9 cellular contexts compared by ENCODE assay signal in genomic region chr7:151225948-151226510, GRCh38. TPM values are rescaled to one million over a fixed set of nuclear protein-coding genes. Genes with fewer than 3 reads are reported as not detected.
A peak's percentile ranks its signal among the peaks of the same experiment; 100 is the strongest.
DNase-seq lines count a peak whose midpoint lies in the region; ATAC-seq, FAIRE-seq and TF ChIP-seq lines count a peak whose summit lies in the region.
"Had no signal": no experiment of that assay in that cellular context is flagged by ENCODE, and none has a peak within 500 bp of the region (broad histone marks: within the 10 kb centered on the region; RNA-seq: fewer than 3 reads in every experiment).

No MANE protein-coding gene starts in this region.

- peaks cover 7 to 13% of the 10 kb centered on the region in 2 donors for H3K4me1 ChIP-seq in kidney (ENCODE audit: control insufficient read depth in 1 of 2, insufficient read depth in 1 of 2, low read depth in 1 of 2, low read length in 2 of 2)
- peaks cover 17 to 22% of the 10 kb centered on the region in 2 donors for H3K4me1 ChIP-seq in thoracic aorta (ENCODE audit: control insufficient read depth in 1 of 2, low read depth in 2 of 2)

- intact Hi-C loops in kidney (cut with DNase I): no loop called here

- H3K27me3 ChIP-seq in thoracic aorta (replicated peaks; ENCODE audit: insufficient read depth): no peaks in the 10 kb centered on the region

- peak overlapping the region; percentile 69 to 72 for H3K9ac ChIP-seq in kidney (ENCODE audit: low read length in 2 of 2)

- FAIRE-seq in kidney (lab: Jason Lieb, UNC): no peak

- CTCF ChIA-PET in activated CD8-positive, alpha-beta memory T cell treated with anti-CD3 and anti-CD28 coated beads, Interleukin-2, amount 10 ng/mL, durations not matched to agents 7 days and 5 days (lab: Charles Lee): interaction anchor here (1.2 to 6.2 kb wide), 5 partner anchors 18 to 102 kb away, joined by 3 to 47 read pairs (median 4); partner anchors contain the start of gene GBX1

- peak overlapping the region; percentile 92 for H3K27ac Mint-ChIP-seq in activated CD8-positive, alpha-beta memory T cell treated with anti-CD3 and anti-CD28 coated beads, Interleukin-2, amount 10 ng/mL, durations not matched to agents 7 days and 5 days
- peak overlapping the region; percentile 98 for H3K27ac Mint-ChIP-seq in activated T-helper 17 cell treated with anti-CD3 and anti-CD28 coated beads, Interleukin-2, amount 50 U/mL, for 72 hours

- H3K4me3 Mint-ChIP-seq in activated CD8-positive, alpha-beta memory T cell treated with anti-CD3 and anti-CD28 coated beads, Interleukin-2, amount 10 ng/mL, durations not matched to agents 7 days and 5 days: peak overlapping the region; percentile 98
- peak overlapping the region; percentile 99 for H3K4me3 Mint-ChIP-seq in activated T-helper 17 cell treated with anti-CD3 and anti-CD28 coated beads, Interleukin-2, amount 50 U/mL, for 72 hours

- H3K9me3 ChIP-seq in kidney (ENCODE audit: control insufficient read depth in 1 of 2, low read length in 2 of 2) (no peaks in the 10 kb centered on the region), thoracic aorta (no peaks in the 10 kb centered on the region)

- no peak for ATAC-seq in activated CD8-positive, alpha-beta memory T cell treated with anti-CD3 and anti-CD28 coated beads, Interleukin-2, amount 10 ng/mL, durations not matched to agents 7 days and 5 days
- no peak for ATAC-seq in activated T-helper 17 cell treated with anti-CD3 and anti-CD28 coated beads, Interleukin-2, amount 50 U/mL, for 72 hours (replicated peaks)
- ATAC-seq in thoracic aorta (ENCODE audit: insufficient number of reproducible peaks, low FRiP score, low read depth) (no peak), GM21528 (IDR thresholded peaks at IDR 0.05; ENCODE audit: low FRiP score, unreplicated experiment) (no peak)

- DNase-seq in activated CD8-positive, alpha-beta memory T cell treated with anti-CD3 and anti-CD28 coated beads, Interleukin-2, amount 10 ng/mL, durations not matched to agents 7 days and 5 days: no peak
- DNase-seq in activated CD8-positive, alpha-beta memory T cell treated with anti-CD3 and anti-CD28 coated beads, Interleukin-2, amount 50 U/mL, for 4 hours: no peak
- no peak for DNase-seq in kidney
- no peak for DNase-seq in thoracic aorta (ENCODE audit: low spot score)
- no peak for DNase-seq in SKM-1 (lab: John Stamatoyannopoulos, UW; ENCODE audit: unreplicated experiment)
- DNase-seq in NK-92 (lab: John Stamatoyannopoulos, UW; ENCODE audit: unreplicated experiment): no peak
- DNase-seq: NCI-H187 had no signal

- H3K36me3 Mint-ChIP-seq in activated CD8-positive, alpha-beta memory T cell treated with anti-CD3 and anti-CD28 coated beads, Interleukin-2, amount 10 ng/mL, durations not matched to agents 7 days and 5 days: peaks cover 22% of the 10 kb centered on the region
- H3K36me3 Mint-ChIP-seq in activated T-helper 17 cell treated with anti-CD3 and anti-CD28 coated beads, Interleukin-2, amount 50 U/mL, for 72 hours (ENCODE audit: low read depth): peaks cover 63% of the 10 kb centered on the region

- no peak for TF ChIP-seq CTCF in kidney (IDR thresholded peaks at IDR 0.05; ENCODE audit: borderline replicate concordance, extremely low read depth, insufficient read depth)
- TF ChIP-seq CTCF in thoracic aorta (IDR thresholded peaks at IDR 0.05): no peak

- H3K9me3 Mint-ChIP-seq in activated CD8-positive, alpha-beta memory T cell treated with anti-CD3 and anti-CD28 coated beads, Interleukin-2, amount 10 ng/mL, durations not matched to agents 7 days and 5 days (ENCODE audit: low read depth): no peaks in the 10 kb centered on the region
- no peaks in the 10 kb centered on the region for H3K9me3 Mint-ChIP-seq in activated T-helper 17 cell treated with anti-CD3 and anti-CD28 coated beads, Interleukin-2, amount 50 U/mL, for 72 hours

- H3K4me1 Mint-ChIP-seq in activated CD8-positive, alpha-beta memory T cell treated with anti-CD3 and anti-CD28 coated beads, Interleukin-2, amount 10 ng/mL, durations not matched to agents 7 days and 5 days: peaks cover 28% of the 10 kb centered on the region
- H3K4me1 Mint-ChIP-seq in activated T-helper 17 cell treated with anti-CD3 and anti-CD28 coated beads, Interleukin-2, amount 50 U/mL, for 72 hours: peaks cover 29% of the 10 kb centered on the region

- H3K4me3 ChIP-seq in kidney (ENCODE audit: low read length in 2 of 2) (peak overlapping the region; percentile 82 to 93), thoracic aorta (peak overlapping the region; percentile 90)

- no peaks in the 10 kb centered on the region for H3K27me3 Mint-ChIP-seq in activated CD8-positive, alpha-beta memory T cell treated with anti-CD3 and anti-CD28 coated beads, Interleukin-2, amount 10 ng/mL, durations not matched to agents 7 days and 5 days
- no peaks in the 10 kb centered on the region for H3K27me3 Mint-ChIP-seq in activated T-helper 17 cell treated with anti-CD3 and anti-CD28 coated beads, Interleukin-2, amount 50 U/mL, for 72 hours

- H3K36me3 ChIP-seq in kidney (ENCODE audit: control insufficient read depth in 1 of 2, insufficient read depth in 2 of 2, low read length in 2 of 2): peaks cover 25 to 26% of the 10 kb centered on the region in 2 donors
- H3K36me3 ChIP-seq in thoracic aorta: peaks cover 34% of the 10 kb centered on the region

- H3K27ac ChIP-seq in kidney (ENCODE audit: low read depth in 2 of 2, low read length in 2 of 2) (no peak overlapping the region), thoracic aorta (no peak overlapping the region)

RNA-seq across cellular contexts. Expression of gene ABCF2, which starts 1.0 kb away (rescaled TPM):
- 10 to 100 TPM; 37.8 to 47.3 TPM for total RNA-seq in activated CD8-positive, alpha-beta memory T cell treated with anti-CD3 and anti-CD28 coated beads, Interleukin-2, amount 10 ng/mL, durations not matched to agents 7 days and 5 days
- 10 to 100 TPM; 26.9 to 55.2 TPM for total RNA-seq in activated T-helper 17 cell treated with anti-CD3 and anti-CD28 coated beads, Interleukin-2, amount 50 U/mL, for 72 hours
- total RNA-seq in kidney (30.8 TPM), thoracic aorta (10 to 100 TPM; 25.3 to 44.1 TPM)
- 22.5 TPM for polyA plus RNA-seq in kidney (ENCODE audit: insufficient read depth, low read depth, low replicate concordance)

RNA-seq across cellular contexts. Expression of gene CHPF2, which starts 6.3 kb away (rescaled TPM):
- total RNA-seq in activated CD8-positive, alpha-beta memory T cell treated with anti-CD3 and anti-CD28 coated beads, Interleukin-2, amount 10 ng/mL, durations not matched to agents 7 days and 5 days: 10 to 100 TPM; 46.1 to 46.8 TPM
- total RNA-seq in activated T-helper 17 cell treated with anti-CD3 and anti-CD28 coated beads, Interleukin-2, amount 50 U/mL, for 72 hours: 10 to 100 TPM; 31.3 to 36.3 TPM
- 45.2 TPM for total RNA-seq in kidney
- 15.6 TPM for polyA plus RNA-seq in kidney (ENCODE audit: insufficient read depth, low read depth, low replicate concordance)
- total RNA-seq in thoracic aorta: 10 to 100 TPM; 78.9 to 85.3 TPM

RNA-seq across cellular contexts. Expression of gene H2BK1, which starts 15.7 kb away (rescaled TPM):
- not detected for total RNA-seq in activated CD8-positive, alpha-beta memory T cell treated with anti-CD3 and anti-CD28 coated beads, Interleukin-2, amount 10 ng/mL, durations not matched to agents 7 days and 5 days
- 1 to 10 TPM in 1 of 2 donors, not detected in 1; 1.2 TPM for total RNA-seq in activated T-helper 17 cell treated with anti-CD3 and anti-CD28 coated beads, Interleukin-2, amount 50 U/mL, for 72 hours
- total RNA-seq in kidney: not detected
- not detected for polyA plus RNA-seq in kidney (ENCODE audit: insufficient read depth, low read depth, low replicate concordance)
- total RNA-seq in thoracic aorta: not detected

RNA-seq across cellular contexts. Expression of gene SMARCD3, which starts 22.5 kb away (rescaled TPM):
- total RNA-seq in activated CD8-positive, alpha-beta memory T cell treated with anti-CD3 and anti-CD28 coated beads, Interleukin-2, amount 10 ng/mL, durations not matched to agents 7 days and 5 days: 1 to 10 TPM; 1.0 to 2.5 TPM
- 10 to 100 TPM in 1 of 2 donors, 1 to 10 TPM in 1; 1.3 to 11.8 TPM for total RNA-seq in activated T-helper 17 cell treated with anti-CD3 and anti-CD28 coated beads, Interleukin-2, amount 50 U/mL, for 72 hours
- total RNA-seq in kidney (52.5 TPM), thoracic aorta (100 to 1,000 TPM in 1 of 2 donors, 10 to 100 TPM in 1; 51.1 to 110 TPM)
- polyA plus RNA-seq in kidney (ENCODE audit: insufficient read depth, low read depth, low replicate concordance): 46.4 TPM

RNA-seq across cellular contexts. Expression of gene ASB10, which starts 39.0 kb away (rescaled TPM):
- not detected for total RNA-seq in activated CD8-positive, alpha-beta memory T cell treated with anti-CD3 and anti-CD28 coated beads, Interleukin-2, amount 10 ng/mL, durations not matched to agents 7 days and 5 days
- not detected for total RNA-seq in activated T-helper 17 cell treated with anti-CD3 and anti-CD28 coated beads, Interleukin-2, amount 50 U/mL, for 72 hours
- total RNA-seq in kidney (not detected), thoracic aorta (not detected)
- polyA plus RNA-seq in kidney (ENCODE audit: insufficient read depth, low read depth, low replicate concordance): 0.22 TPM
